ENCODE assay signal across 11 cellular contexts in the genomic region with DNA sequence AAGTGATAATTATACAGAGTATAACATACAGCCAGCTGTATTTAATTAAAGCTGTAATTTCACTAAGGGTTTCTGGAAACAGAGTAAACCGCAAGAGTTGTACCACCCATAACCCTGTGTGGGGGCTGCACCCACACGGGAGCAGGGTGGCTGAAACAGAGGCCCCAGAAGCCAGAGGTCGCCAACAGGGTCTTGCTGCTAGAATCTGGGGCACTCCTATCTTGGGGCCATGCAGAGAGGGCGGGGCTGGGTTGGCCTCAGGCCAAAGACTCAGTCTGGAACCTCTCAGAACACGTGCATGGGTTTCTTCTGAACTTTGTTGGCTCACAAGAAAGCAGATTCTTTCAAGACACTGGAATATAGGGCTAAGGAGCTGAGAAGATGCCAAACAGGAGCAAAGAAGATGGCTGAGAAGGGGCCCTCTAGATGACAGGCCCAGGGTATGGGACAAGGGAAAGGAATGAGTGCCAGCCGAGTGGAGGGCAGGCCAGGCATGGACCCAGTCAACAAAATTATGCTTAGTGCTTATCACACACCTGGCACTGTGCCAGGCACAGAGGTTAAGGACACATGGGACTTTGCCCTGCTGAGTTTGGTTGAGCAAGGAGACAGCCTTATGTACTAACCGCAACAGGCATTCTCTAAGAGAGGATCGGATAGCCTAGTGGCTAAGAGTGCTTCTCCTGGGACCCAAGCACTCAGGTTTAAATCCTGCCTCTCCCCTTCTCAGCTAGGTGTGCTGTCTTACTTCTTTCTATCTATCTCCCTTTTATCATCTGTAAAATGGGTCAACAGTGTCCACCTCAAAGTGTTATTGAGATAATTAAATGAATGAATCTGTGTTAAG.
A peak's percentile ranks its signal among the peaks of the same experiment; 100 is the strongest.
DNase-seq lines count a peak whose midpoint lies in the region; ATAC-seq and TF ChIP-seq lines count a peak whose summit lies in the region.
"Had no signal": no experiment of that assay in that cellular context is flagged by ENCODE, and none has a peak within 500 bp of the region (broad histone marks: within the 10 kb centered on the region; RNA-seq: fewer than 3 reads in every experiment).

No MANE protein-coding gene starts in this region.

- no peak for TF ChIP-seq CTCF in fibroblast of mammary gland (conservative IDR thresholded peaks at IDR 0.05; ENCODE audit: control insufficient read depth, insufficient read depth, low read depth, low read length)
- TF ChIP-seq CTCF in psoas muscle (IDR thresholded peaks at IDR 0.05) = no peak

- H3K36me3 ChIP-seq in psoas muscle (ENCODE audit: insufficient read depth in 1 of 2, low read depth in 1 of 2) = no peaks in the 10 kb centered on the region

- peaks cover 0 to 9% (median 0%) of the 10 kb centered on the region in 3 donors for H3K27me3 ChIP-seq in psoas muscle (ENCODE audit: insufficient read depth in 3 of 3, low read length in 2 of 3)

- 56 to 71% (median 69%) methylated on average over 8 of the region's 8 CpGs for WGBS in psoas muscle, 3 donors

- H3K4me1 ChIP-seq in psoas muscle = peaks cover 30% of the 10 kb centered on the region

- DNase-seq in H4 (ENCODE audit: low spot score) (peak; percentile 51), NCI-H69 (lab: John Stamatoyannopoulos, UW) (peak; percentile 93), fibroblast of mammary gland (ENCODE audit: low read depth) (peak; percentile 52), psoas muscle (peak; percentile 49 to 67)
- no peak for DNase-seq in activated CD4-positive, alpha-beta T cell treated with anti-CD3 and anti-CD28 coated beads, Interleukin-2, amount 50 U/mL, for 4 hours
- DNase-seq: activated gamma-delta T cell, dermis blood vessel endothelial cell, PC-9 had no signal

- H3K9me3 ChIP-seq in psoas muscle = no peaks in the 10 kb centered on the region

- ATAC-seq in psoas muscle (peak; percentile 16 to 71 (median 60)), HG02970 (IDR thresholded peaks at IDR 0.05; ENCODE audit: low FRiP score, unreplicated experiment) (no peak), GM18907 (IDR thresholded peaks at IDR 0.05; ENCODE audit: unreplicated experiment) (no peak)

- H3K4me3 ChIP-seq in fibroblast of mammary gland (ENCODE audit: control insufficient read depth, low read depth, low read length) (no peak overlapping the region), psoas muscle (no peak overlapping the region)
- H3K4me3 ChIP-seq: PC-9 had no signal

- no peak overlapping the region for H3K27ac ChIP-seq in psoas muscle
- H3K27ac ChIP-seq: PC-9, VCaP had no signal

- intact Hi-C loops in psoas muscle (cut with DNase I) = no loop called here

Comparison
In these comparisons a context has a peak if more than half of its experiments do, and no peak if none do; other contexts are left out.
1. DNase-seq: peak in H4 (single experiment), NCI-H69 (single experiment), fibroblast of mammary gland (single experiment) and psoas muscle (2 of 2); none in activated CD4-positive, alpha-beta T cell treated with anti-CD3 and anti-CD28 coated beads, Interleukin-2, amount 50 U/mL, for 4 hours (0 of 2).
2. ATAC-seq: peak in psoas muscle (4 of 4); none in HG02970 (single experiment) and GM18907 (single experiment).